8 cellular contexts compared by ENCODE assay signal in genomic region chr6:26304213-26305096, GRCh38.
DNase-seq lines count a peak whose midpoint lies in the region; ATAC-seq, FAIRE-seq and TF ChIP-seq lines count a peak whose summit lies in the region.

No MANE protein-coding gene starts in this region.

- CTCF ChIA-PET in activated CD4-positive, alpha-beta memory T cell treated with anti-CD3 and anti-CD28 coated beads, Interleukin-2, amount 10 ng/mL, durations not matched to agents 7 days and 5 days (lab: Charles Lee) = interaction anchor here (0.9 kb wide), 1 partner anchor 18 kb away, joined by 4 read pairs; no protein-coding TSS in a partner anchor

- H3K9me3 ChIP-seq in osteoblast (ENCODE audit: low read depth, low read length) = no peaks in the 10 kb centered on the region

- peak overlapping the region; percentile 54 for H3K4me3 ChIP-seq in osteoblast (ENCODE audit: insufficient read depth, low read length)

- no peaks in the 10 kb centered on the region for H3K9me3 Mint-ChIP-seq in activated CD4-positive, alpha-beta memory T cell treated with anti-CD3 and anti-CD28 coated beads, Interleukin-2, amount 10 ng/mL, durations not matched to agents 7 days and 5 days

- peak overlapping the region; percentile 6 for H3K27ac ChIP-seq in osteoblast (ENCODE audit: low read depth, low read length)

- H3K27ac Mint-ChIP-seq in activated CD4-positive, alpha-beta memory T cell treated with anti-CD3 and anti-CD28 coated beads, Interleukin-2, amount 10 ng/mL, durations not matched to agents 7 days and 5 days = peak overlapping the region; percentile 90

- no peak for TF ChIP-seq CTCF in osteoblast (IDR thresholded peaks at IDR 0.05; ENCODE audit: extremely low read depth, low read depth, low read length)

- peak overlapping the region; percentile 68 for H3K4me2 ChIP-seq in osteoblast (ENCODE audit: insufficient read depth, low read length)

- no peaks in the 10 kb centered on the region for H3K79me2 ChIP-seq in osteoblast (ENCODE audit: insufficient read depth, low read length)

- no peaks in the 10 kb centered on the region for H3K36me3 Mint-ChIP-seq in activated CD4-positive, alpha-beta memory T cell treated with anti-CD3 and anti-CD28 coated beads, Interleukin-2, amount 10 ng/mL, durations not matched to agents 7 days and 5 days (ENCODE audit: low read depth)

- POLR2A ChIA-PET in activated CD4-positive, alpha-beta memory T cell treated with anti-CD3 and anti-CD28 coated beads, Interleukin-2, amount 10 ng/mL, durations not matched to agents 7 days and 5 days (lab: Charles Lee) = interaction anchor here (1.0 to 3.7 kb wide), 5 partner anchors 18 to 88 kb away, joined by 3 to 18 read pairs (median 5); a partner anchor contains a TSS

- H3K4me1 ChIP-seq in osteoblast (ENCODE audit: insufficient read depth, low read length) = peaks cover 2% of the 10 kb centered on the region

- H3K27me3 Mint-ChIP-seq in activated CD4-positive, alpha-beta memory T cell treated with anti-CD3 and anti-CD28 coated beads, Interleukin-2, amount 10 ng/mL, durations not matched to agents 7 days and 5 days = no peaks in the 10 kb centered on the region

- H3K4me3 Mint-ChIP-seq in activated CD4-positive, alpha-beta memory T cell treated with anti-CD3 and anti-CD28 coated beads, Interleukin-2, amount 10 ng/mL, durations not matched to agents 7 days and 5 days = peak overlapping the region; percentile 79

- no peaks in the 10 kb centered on the region for H3K36me3 ChIP-seq in osteoblast (ENCODE audit: insufficient read depth, low read length)

- DNase-seq in GM18507 (ENCODE audit: extremely low spot score, insufficient read length, low read depth) (no peak), fibroblast of the conjunctiva (ENCODE audit: low read depth) (peak; percentile 92), osteoblast (ENCODE audit: insufficient read length, low spot score, missing footprints) (no peak), OCI-M2 (lab: John Stamatoyannopoulos, UW; ENCODE audit: unreplicated experiment) (no peak), NCI-H187 treated with DMSO at 0.1 percent for 48 hours (lab: John Stamatoyannopoulos, UW) (no peak)
- peak; percentile 31 for DNase-seq in activated CD4-positive, alpha-beta memory T cell treated with anti-CD3 and anti-CD28 coated beads, Interleukin-2, amount 10 ng/mL, durations not matched to agents 7 days and 5 days

- no peaks in the 10 kb centered on the region for H3K27me3 ChIP-seq in osteoblast (ENCODE audit: insufficient read depth, low read length)

- H3K4me1 Mint-ChIP-seq in activated CD4-positive, alpha-beta memory T cell treated with anti-CD3 and anti-CD28 coated beads, Interleukin-2, amount 10 ng/mL, durations not matched to agents 7 days and 5 days = peaks cover 43% of the 10 kb centered on the region

- H4K20me1 ChIP-seq in osteoblast (ENCODE audit: insufficient read depth, low read length) = no peaks in the 10 kb centered on the region

- peak; percentile 93 for FAIRE-seq in GM18507 (lab: Jason Lieb, UNC)

- H2AFZ ChIP-seq in osteoblast (ENCODE audit: low read length) = peak overlapping the region; percentile 63

- ATAC-seq in HG03442 (IDR thresholded peaks at IDR 0.05; ENCODE audit: unreplicated experiment) = peak; percentile 25
- ATAC-seq in GM21528 (IDR thresholded peaks at IDR 0.05; ENCODE audit: low FRiP score, unreplicated experiment) = no peak

Comparison
In these comparisons a context has a peak if more than half of its experiments do, and no peak if none do; other contexts are left out.
1. DNase-seq: peak in activated CD4-positive, alpha-beta memory T cell treated with anti-CD3 and anti-CD28 coated beads, Interleukin-2, amount 10 ng/mL, durations not matched to agents 7 days and 5 days (single experiment) and fibroblast of the conjunctiva (single experiment); none in GM18507 (single experiment), osteoblast (single experiment), OCI-M2 (single experiment) and NCI-H187 treated with DMSO at 0.1 percent for 48 hours (single experiment).